16 cellular contexts compared by ENCODE assay signal in genomic region chr1:81125672-81126071, GRCh38.
"Had no signal": no experiment of that assay in that cellular context is flagged by ENCODE, and none has a peak within 500 bp of the region (broad histone marks: within the 10 kb centered on the region; RNA-seq: fewer than 3 reads in every experiment).

No MANE protein-coding gene starts in this region.

- H3K27me3 ChIP-seq: ascending aorta had no signal

- H3K4me3 Mint-ChIP-seq: activated naive CD8-positive, alpha-beta T cell treated with anti-CD3 and anti-CD28 coated beads, Interleukin-2, amount 50 U/mL, for 24 hours; activated T-helper 17 cell treated with anti-CD3 and anti-CD28 coated beads, Interleukin-2, amount 50 U/mL, for 72 hours; endodermal cell had no signal

- H3K9me3 Mint-ChIP-seq: endodermal cell had no signal

- ATAC-seq: activated CD4-positive, CD25-positive, alpha-beta regulatory T cell treated with anti-CD3 and anti-CD28 coated beads, Interleukin-2, amount 50 U/mL, for 24 hours; activated naive CD8-positive, alpha-beta T cell treated with anti-CD3 and anti-CD28 coated beads, Interleukin-2, amount 50 U/mL, for 24 hours; activated T-helper 17 cell treated with anti-CD3 and anti-CD28 coated beads, Interleukin-2, amount 50 U/mL, for 72 hours; left ventricle myocardium superior; right cardiac atrium had no signal

- H3K27ac ChIP-seq: ascending aorta, prostate gland, skin epidermis had no signal

- DNase-seq: activated naive CD4-positive, alpha-beta T cell treated with Interleukin-2 at 50 U/mL for 16 hours; activated naive CD8-positive, alpha-beta T cell treated with anti-CD3 and anti-CD28 coated beads, Interleukin-2, amount 50 U/mL, for 24 hours; activated T-cell treated with anti-CD3 and anti-CD28 coated beads for 4 hours; endodermal cell; hypothalamus; kidney; left ventricle myocardium superior; mesendoderm; right cardiac atrium; stimulated activated CD4-positive, alpha-beta T cell treated with anti-CD3 and anti-CD28 coated beads, Interleukin-4, amount 100 ng/mL, for 24 hours; stimulated activated naive CD4-positive, alpha-beta T cell treated with Interleukin-2 at 50 U/mL for 16 hours had no signal

- H3K36me3 ChIP-seq: ascending aorta, prostate gland had no signal

- H3K27ac Mint-ChIP-seq: activated naive CD8-positive, alpha-beta T cell treated with anti-CD3 and anti-CD28 coated beads, Interleukin-2, amount 50 U/mL, for 24 hours; activated T-helper 17 cell treated with anti-CD3 and anti-CD28 coated beads, Interleukin-2, amount 50 U/mL, for 72 hours; endodermal cell had no signal

- H3K4me1 ChIP-seq: ascending aorta, prostate gland had no signal

- H3K27me3 Mint-ChIP-seq: activated naive CD8-positive, alpha-beta T cell treated with anti-CD3 and anti-CD28 coated beads, Interleukin-2, amount 50 U/mL, for 24 hours; activated T-helper 17 cell treated with anti-CD3 and anti-CD28 coated beads, Interleukin-2, amount 50 U/mL, for 72 hours had no signal

- H3K4me3 ChIP-seq: ascending aorta, prostate gland, skin epidermis had no signal

- H3K9me3 ChIP-seq: ascending aorta, prostate gland had no signal

- H3K4me1 Mint-ChIP-seq: activated naive CD8-positive, alpha-beta T cell treated with anti-CD3 and anti-CD28 coated beads, Interleukin-2, amount 50 U/mL, for 24 hours; activated T-helper 17 cell treated with anti-CD3 and anti-CD28 coated beads, Interleukin-2, amount 50 U/mL, for 72 hours; endodermal cell had no signal
